Comparison of ENCODE assay signal across 8 cellular contexts in the genomic region with DNA sequence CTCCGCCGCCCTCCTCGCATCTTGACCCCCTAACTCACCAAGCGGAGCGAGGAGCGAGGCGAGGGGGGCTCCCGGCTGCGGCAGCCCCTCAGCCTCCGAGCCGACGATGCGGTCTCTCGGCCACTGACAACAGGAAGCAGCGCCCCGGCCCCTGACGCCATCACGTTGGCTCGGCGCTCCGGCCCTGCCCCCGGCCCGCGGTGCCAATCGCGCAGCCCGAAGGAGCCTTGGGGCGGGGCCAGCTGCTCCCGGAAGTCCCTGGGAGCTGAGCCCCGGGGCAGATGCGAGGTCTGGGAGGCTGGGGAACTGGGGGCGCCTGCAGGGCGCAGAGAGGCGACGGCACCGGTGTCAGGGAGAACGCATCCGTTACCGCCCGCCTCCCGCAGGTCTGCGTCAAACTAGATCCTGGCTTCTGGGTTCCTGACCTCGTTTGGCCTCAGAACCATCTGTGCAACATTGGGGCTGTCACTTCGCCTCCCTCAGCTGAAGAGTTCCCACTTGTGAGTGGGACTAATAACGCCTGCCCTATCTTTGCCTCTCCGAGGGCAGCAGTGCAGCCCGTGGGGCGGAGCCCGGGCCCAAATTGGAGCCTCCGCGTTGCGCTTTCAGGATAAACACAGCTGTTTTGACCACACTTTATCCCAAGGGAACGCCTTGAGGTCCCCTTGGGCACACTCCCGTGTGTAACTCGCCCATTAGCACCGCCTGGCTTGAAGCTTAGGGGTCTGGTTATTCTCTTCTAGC.
DNase-seq lines count a peak whose midpoint lies in the region; ATAC-seq and TF ChIP-seq lines count a peak whose summit lies in the region.
"Not testable (repeated sequence)": the region's sequence is repeated elsewhere in the genome, so short reads cannot be mapped to it uniquely, and the experiment has no call there.

No MANE protein-coding gene starts in this region.

- H3K9me3 ChIP-seq in adrenal gland (replicated peaks in 1 of 3); tibial artery: not testable (repeated sequence)

- TF ChIP-seq POLR2A in adrenal gland (IDR thresholded peaks at IDR 0.05): peak; percentile 81 to 92

- not testable (repeated sequence) for H3K27me3 ChIP-seq in adrenal gland, tibial artery

- WGBS in adrenal gland, 4 donors: 0% methylated on average over 7 to 51 of the region's 56 CpGs

- H3K4me3 ChIP-seq in GM12875 (ENCODE audit: low read depth, low read length) (peak overlapping the region; percentile 69), adrenal gland (peak overlapping the region in 3 of 4 donors; percentile 48 to 75 (median 70)), tibial artery (peak overlapping the region; percentile 56 to 89)

- not testable (repeated sequence) for H3K4me1 ChIP-seq in adrenal gland (replicated peaks in 1 of 2)
- H3K4me1 ChIP-seq in tibial artery: peaks cover 0 to 24% (median 4%) of the 10 kb centered on the region in 4 donors

- TF ChIP-seq CTCF in GM12875 (IDR thresholded peaks at IDR 0.05; ENCODE audit: borderline replicate concordance, insufficient read depth, low read depth, low read length); adrenal gland (IDR thresholded peaks at IDR 0.05); tibial artery (IDR thresholded peaks at IDR 0.05): not testable (repeated sequence)

- intact Hi-C loops in adrenal gland (cut with DNase I); left cardiac atrium (cut with DNase I); tibial artery (cut with DNase I; ENCODE audit: low total_unique reads): not testable (repeated sequence)

- H3K27ac ChIP-seq in adrenal gland (peak overlapping the region in 4 of 5 donors; percentile 76 to 92 (median 78)), tibial artery (peak overlapping the region; percentile 69 to 91)

- not testable (repeated sequence) for H3K36me3 ChIP-seq in adrenal gland (replicated peaks in 1 of 2); tibial artery

- DNase-seq in NCI-H1092 (lab: John Stamatoyannopoulos, UW) (peak; percentile 31), T-helper 1 cell (peak; percentile 70 to 89 (median 75)), adrenal gland (peak; percentile 82 to 93 (median 86)), left cardiac atrium (peak; percentile 92), pons (ENCODE audit: low spot score) (peak; percentile 69), tibial artery (peak; percentile 85 to 94)

- peak; percentile 94 for ATAC-seq in HG02623 (IDR thresholded peaks at IDR 0.05; ENCODE audit: unreplicated experiment)
- ATAC-seq in left cardiac atrium: peak; percentile 98

Comparison
In these comparisons a context has a peak if more than half of its experiments do, and no peak if none do; other contexts are left out.
1. Peak in every context shown above with its lines: DNase-seq, ATAC-seq, H3K4me3 ChIP-seq and H3K27ac ChIP-seq.
2. DNase-seq: peak in every context shown above with its lines; median percentile 92 in left cardiac atrium; 90 in tibial artery; 86 in adrenal gland; 75 in T-helper 1 cell; 69 in pons; 31 in NCI-H1092.